Comparison of ENCODE assay signal across 26 cellular contexts in the genomic region with DNA sequence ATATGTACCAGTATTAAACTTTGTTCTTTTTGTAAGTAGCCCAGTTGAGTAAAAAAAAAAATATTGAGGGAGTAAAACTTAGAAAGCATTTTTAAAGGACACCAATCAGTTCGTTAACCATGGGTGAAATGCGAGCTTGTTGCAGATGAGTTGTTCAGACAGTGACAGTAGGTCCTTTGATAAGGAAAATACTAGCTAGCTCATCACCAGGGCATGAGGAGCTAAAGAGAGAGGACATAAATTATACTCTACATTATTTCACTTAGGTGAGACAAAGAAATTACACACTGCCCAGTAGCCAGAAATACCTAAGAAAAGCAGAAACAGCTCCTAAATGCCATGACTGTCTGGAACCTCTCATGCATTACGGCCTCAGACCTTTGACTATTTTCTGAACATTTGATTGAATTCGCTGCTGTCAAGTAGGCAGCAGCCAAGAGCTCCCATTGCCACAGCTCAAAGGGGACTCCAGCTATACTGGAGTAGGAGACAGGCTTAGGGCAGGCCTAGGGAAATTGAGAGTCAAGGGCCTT.
"Had no signal": no experiment of that assay in that cellular context is flagged by ENCODE, and none has a peak within 500 bp of the region (broad histone marks: within the 10 kb centered on the region; RNA-seq: fewer than 3 reads in every experiment).

No MANE protein-coding gene starts in this region.

- ATAC-seq: activated CD8-positive, alpha-beta T cell treated with anti-CD3 and anti-CD28 coated beads, Interleukin-2, amount 10 ng/mL, durations not matched to agents 7 days and 5 days; body of pancreas; esophagus mucosa; left ventricle myocardium superior; naive thymus-derived CD8-positive, alpha-beta T cell; right cardiac atrium; WTC11 had no signal

- H3K36me3 Mint-ChIP-seq: activated naive CD8-positive, alpha-beta T cell; naive thymus-derived CD8-positive, alpha-beta T cell; WTC11 had no signal

- H3K27me3 Mint-ChIP-seq: activated naive CD8-positive, alpha-beta T cell had no signal

- H3K9me3 Mint-ChIP-seq: naive thymus-derived CD8-positive, alpha-beta T cell had no signal

- H3K27ac Mint-ChIP-seq: activated CD8-positive, alpha-beta T cell treated with anti-CD3 and anti-CD28 coated beads, Interleukin-2, amount 10 ng/mL, durations not matched to agents 7 days and 5 days; activated naive CD8-positive, alpha-beta T cell; naive thymus-derived CD8-positive, alpha-beta T cell; WTC11 had no signal

- H3K4me3 Mint-ChIP-seq: activated CD8-positive, alpha-beta T cell treated with anti-CD3 and anti-CD28 coated beads, Interleukin-2, amount 10 ng/mL, durations not matched to agents 7 days and 5 days; activated naive CD8-positive, alpha-beta T cell; naive thymus-derived CD8-positive, alpha-beta T cell; WTC11 had no signal

- H3K4me3 ChIP-seq: body of pancreas, transverse colon, vagina had no signal

- FAIRE-seq: colon, keratinocyte, small intestine, TTC549 had no signal

- H3K36me3 ChIP-seq: transverse colon, vagina had no signal

- DNase-seq: activated CD4-positive, alpha-beta T cell treated with anti-CD3 and anti-CD28 coated beads for 4 hours; activated CD8-positive, alpha-beta memory T cell treated with anti-CD3 and anti-CD28 coated beads, Interleukin-2, amount 50 U/mL, for 4 hours; activated CD8-positive, alpha-beta T cell treated with anti-CD3 and anti-CD28 coated beads, Interleukin-2, amount 10 ng/mL, durations not matched to agents 7 days and 5 days; activated gamma-delta T cell treated with Interleukin-2 at 50 U/mL for 16 hours; amygdala; body of pancreas; caudate nucleus; hippocampal formation; left ventricle myocardium superior; mesenchymal stem cell; naive thymus-derived CD8-positive, alpha-beta T cell; occipital lobe; right cardiac atrium; small intestine; stimulated activated CD4-positive, alpha-beta T cell treated with anti-CD3 and anti-CD28 coated beads, Interleukin-4, amount 100 ng/mL, for 4 hours; stimulated activated CD8-positive, alpha-beta memory T cell treated with anti-CD3 and anti-CD28 coated beads, Interleukin-4, amount 100 ng/mL, for 48 hours; stimulated activated naive CD4-positive, alpha-beta T cell treated with Interleukin-2 at 50 U/mL for 16 hours; substantia nigra; transverse colon had no signal

- H3K9me3 ChIP-seq: body of pancreas, transverse colon, vagina had no signal

- H3K27ac ChIP-seq: body of pancreas, transverse colon, vagina had no signal

- H3K27me3 ChIP-seq: body of pancreas, transverse colon, vagina had no signal
